ENCODE assay signal across 1 cellular context in genomic region chr6:89161326-89162046, GRCh38.
TF ChIP-seq lines count a peak whose summit lies in the region.

No MANE protein-coding gene starts in this region.

TF ChIP-seq in H1, 55 proteins besides CTCF, POLR2A, EP300 and RAD21:
- TF ChIP-seq POU5F1 (IDR thresholded peaks at IDR 0.05; ENCODE audit: low read depth, low read length), result no peak
- peak; percentile 86 for TF ChIP-seq YY1 (IDR thresholded peaks at IDR 0.05; ENCODE audit: low read depth, low read length)
TF ChIP-seq in H1: peak in this region for 1.
